In genomic region chr1:84853743-84854721, GRCh38 we compare ENCODE assay signal across 8 cellular contexts. TPM values are rescaled to one million over a fixed set of nuclear protein-coding genes. Genes with fewer than 3 reads are reported as not detected.
DNase-seq lines count a peak whose midpoint lies in the region; ATAC-seq and TF ChIP-seq lines count a peak whose summit lies in the region.

No MANE protein-coding gene starts in this region.

- intact Hi-C loops in Panc1 (cut with micrococcal nuclease; ENCODE audit: unreplicated experiment), result no loop called here

- H3K4me1 Mint-ChIP-seq in central memory CD8-positive, alpha-beta T cell, result peaks cover 19% of the 10 kb centered on the region

- ATAC-seq in GM18861 (IDR thresholded peaks at IDR 0.05; ENCODE audit: unreplicated experiment) (peak; percentile 99), HG03025 (IDR thresholded peaks at IDR 0.05; ENCODE audit: low FRiP score, unreplicated experiment) (peak; percentile 94), Panc1 (peak; percentile 80)
- peak; percentile 99 for ATAC-seq in central memory CD8-positive, alpha-beta T cell (replicated peaks; ENCODE audit: extremely low read depth, poor library complexity, severe bottlenecking)

- H3K4me1 ChIP-seq in Panc1 (ENCODE audit: control insufficient read depth, insufficient read depth, low read length), result peaks cover 7% of the 10 kb centered on the region; the same call in 1 of the 2 replicates

- no peaks in the 10 kb centered on the region for H3K36me3 Mint-ChIP-seq in central memory CD8-positive, alpha-beta T cell (ENCODE audit: insufficient read depth)

- in situ Hi-C loops in Panc1 (cut with HindIII; ENCODE audit: low pct_unique_long_range_greater_than_20kb, low sequenced_read_pairs), result no loop called here

- H3K27ac Mint-ChIP-seq in central memory CD8-positive, alpha-beta T cell (ENCODE audit: low read depth), result peak overlapping the region; percentile 88

- TF ChIP-seq CTCF in AG04450 (IDR thresholded peaks at IDR 0.05; ENCODE audit: low read depth, low read length) (no peak), Panc1 (IDR thresholded peaks at IDR 0.05) (no peak)

- no TSS peak for BruUV-seq in Panc1 (replicated peaks; lab: Mats Ljungman, UMichigan)

- H3K27me3 ChIP-seq in AG04450 (ENCODE audit: control insufficient read depth, insufficient read depth, low read length), result no peaks in the 10 kb centered on the region
- no peaks in the 10 kb centered on the region for H3K27me3 ChIP-seq in Panc1 (ENCODE audit: control insufficient read depth, insufficient read depth, low read length)

- H3K27ac ChIP-seq in AG04450 (ENCODE audit: low read depth, low read length) (peak overlapping the region; percentile 3), Panc1 (ENCODE audit: low read length) (no peak overlapping the region)

- POLR2A ChIA-PET in AG04450 (lab: Yijun Ruan, JAX) (no interaction called here), Panc1 (lab: Charles Lee) (no interaction called here)

- no peaks in the 10 kb centered on the region for H3K9me3 Mint-ChIP-seq in central memory CD8-positive, alpha-beta T cell

- H3K36me3 ChIP-seq in Panc1 (ENCODE audit: control insufficient read depth, insufficient read depth, low read length), result no peaks in the 10 kb centered on the region

- no peak overlapping the region for H3K4me3 Mint-ChIP-seq in central memory CD8-positive, alpha-beta T cell

- no peak for DNase-seq in AG04450 (ENCODE audit: low read depth, low spot score)
- DNase-seq in Panc1 (ENCODE audit: low read depth, low spot score), result peak; percentile 82
- peak in 1 of 2 donors; percentile 28 for DNase-seq in central memory CD8-positive, alpha-beta T cell (ENCODE audit: low spot score in 2 of 2)
- DNase-seq in renal cortical epithelial cell (ENCODE audit: low read depth), result peak; percentile 94
- no peak for DNase-seq in NCI-H524 treated with DMSO at 0.1 percent for 48 hours (lab: John Stamatoyannopoulos, UW)
- DNase-seq in amygdala (lab: John Stamatoyannopoulos, UW), result no peak

- no peak overlapping the region for H3K4me3 ChIP-seq in AG04450 (ENCODE audit: low read depth, low read length)
- H3K4me3 ChIP-seq in Panc1 (ENCODE audit: low read depth in 2 of 2, low read length in 2 of 2), result no peak overlapping the region

- CTCF ChIA-PET in AG04450 (lab: Charles Lee) (interaction anchor here (1.0 kb wide), 1 partner anchor 82 kb away, joined by 3 read pairs; no protein-coding TSS in a partner anchor), Panc1 (lab: Charles Lee) (no interaction called here)

- no peaks in the 10 kb centered on the region for H3K27me3 Mint-ChIP-seq in central memory CD8-positive, alpha-beta T cell

- H3K9me3 ChIP-seq in AG04450 (ENCODE audit: control insufficient read depth, insufficient read depth, low read length) (peaks cover 2% of the 10 kb centered on the region; the same call in 1 of the 2 replicates), Panc1 (ENCODE audit: control insufficient read depth, insufficient read depth, low read depth, low read length) (no peaks in the 10 kb centered on the region)

RNA-seq across cellular contexts. Expression of gene LPAR3, which starts 39.0 kb away (rescaled TPM):
- 3.5 and 4.8 TPM in 2 replicates for polyA plus RNA-seq in AG04450 (2011; rRNA removed)
- 9.2 and 11.2 TPM in 2 replicates for polyA minus RNA-seq in AG04450 (2011; rRNA and poly(A)+ RNA removed)
- total RNA-seq in Panc1 (2021; ENCODE audit: unreplicated experiment) (6.3 TPM), renal cortical epithelial cell (0.05 and 0.69 TPM in 2 replicates)
- 13.1 TPM for polyA plus RNA-seq in Panc1 (2012; ENCODE audit: insufficient read length)

Comparison
In these comparisons a context has a peak if more than half of its experiments do, and no peak if none do; other contexts are left out.
1. DNase-seq: peak in Panc1 (single experiment) and renal cortical epithelial cell (single experiment); none in AG04450 (single experiment), NCI-H524 treated with DMSO at 0.1 percent for 48 hours (single experiment) and amygdala (0 of 56).
2. Peak in every context shown above with its lines, with median percentiles within 50 percentile points of each other: ATAC-seq.